37 cellular contexts compared by ENCODE assay signal in the genomic region with DNA sequence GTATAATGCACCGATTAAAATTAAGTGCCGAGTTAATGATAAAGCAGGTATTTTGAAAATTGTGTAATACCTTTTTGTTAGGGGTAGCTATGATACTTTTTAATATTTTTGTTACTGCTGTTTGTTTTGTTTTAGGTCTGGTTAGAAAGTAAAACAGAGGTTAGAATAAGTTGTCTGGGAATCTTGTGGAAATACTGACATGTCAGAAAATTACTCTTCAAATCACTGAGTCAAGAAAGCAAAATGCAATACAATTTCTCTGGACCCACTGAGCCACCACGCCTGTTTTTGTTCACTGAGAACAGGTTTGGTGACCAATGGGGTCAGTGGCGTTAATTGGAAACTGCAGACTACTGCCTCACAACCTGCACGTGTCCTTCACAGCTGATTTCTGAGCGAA.
"Had no signal": no experiment of that assay in that cellular context is flagged by ENCODE, and none has a peak within 500 bp of the region (broad histone marks: within the 10 kb centered on the region; RNA-seq: fewer than 3 reads in every experiment).

No MANE protein-coding gene starts in this region.

- H3K9me3 ChIP-seq: adrenal gland, body of pancreas, breast epithelium had no signal

- H3K27ac Mint-ChIP-seq: activated B cell treated with CpG ODN at 0.5 μM for 24 hours; activated CD4-positive, alpha-beta memory T cell treated with anti-CD3 and anti-CD28 coated beads for 36 hours; activated CD4-positive, alpha-beta T cell treated with anti-CD3 and anti-CD28 coated beads, Interleukin-2, amount 10 ng/mL, durations not matched to agents 24 days and 14 days; activated CD8-positive, alpha-beta T cell treated with anti-CD3 and anti-CD28 coated beads for 36 hours; activated naive CD4-positive, alpha-beta T cell treated with anti-CD3 and anti-CD28 coated beads for 36 hours; activated naive CD4-positive, alpha-beta T cell treated with anti-CD3 and anti-CD28 coated beads, Interleukin-2, amount 50 U/mL, for 72 hours; activated naive CD8-positive, alpha-beta T cell treated with anti-CD3 and anti-CD28 coated beads for 36 hours; activated T-cell treated with anti-CD3 and anti-CD28 coated beads, Interleukin-2, amount 50 U/mL, for 72 hours; activated T-helper 1 cell treated with anti-CD3 and anti-CD28 coated beads, Interleukin-12 subunit alpha, Interleukin-12 subunit beta, Interleukin-2, Interleukin-4 antibody, amounts not matched to agents 30 ng/mL and 10 ng/mL and 1 ng/mL, durations not matched to agents 14 hours and 24 hours and 36 hours; activated T-helper 17 cell treated with anti-CD3 and anti-CD28 coated beads, Interleukin-2, amount 50 U/mL, for 72 hours; T-helper 1 cell treated with Interleukin-12 subunit alpha and Interleukin-12 subunit beta and Interleukin-4 antibody, amounts not matched to agents 30 μg/mL and 1 μg/mL, for 36 hours; T-helper 2 cell treated with Interferon-gamma antibody and Interleukin-4, amounts not matched to agents 5 μg/mL and 100 μg/mL, for 36 hours had no signal

- FAIRE-seq: astrocyte, TTC549 had no signal

- H3K27me3 ChIP-seq: adrenal gland, body of pancreas, brain microvascular endothelial cell, breast epithelium had no signal

- H3K4me1 Mint-ChIP-seq: activated B cell treated with CpG ODN at 0.5 μM for 24 hours; activated CD4-positive, alpha-beta T cell treated with anti-CD3 and anti-CD28 coated beads, Interleukin-2, amount 10 ng/mL, durations not matched to agents 24 days and 14 days; activated naive CD8-positive, alpha-beta T cell treated with anti-CD3 and anti-CD28 coated beads for 36 hours; activated T-helper 17 cell treated with anti-CD3 and anti-CD28 coated beads, Interleukin-2, amount 50 U/mL, for 72 hours had no signal

- DNase-seq: activated B cell treated with CpG ODN at 0.5 μM for 24 hours; activated CD4-positive, alpha-beta memory T cell treated with anti-CD3 and anti-CD28 coated beads for 36 hours; activated CD4-positive, alpha-beta T cell treated with anti-CD3 and anti-CD28 coated beads for 4 hours; activated CD4-positive, alpha-beta T cell treated with anti-CD3 and anti-CD28 coated beads, Interleukin-2, amount 10 ng/mL, durations not matched to agents 24 days and 14 days; activated CD4-positive, alpha-beta T cell treated with anti-CD3 and anti-CD28 coated beads, Interleukin-2, amount 50 U/mL, for 1 hour; activated CD4-positive, alpha-beta T cell treated with anti-CD3 and anti-CD28 coated beads, Interleukin-2, amount 50 U/mL, for 4 hours; activated CD4-positive, CD25-positive, alpha-beta regulatory T cell treated with anti-CD3 and anti-CD28 coated beads, Interleukin-2, amount 50 U/mL, for 72 hours; activated CD8-positive, alpha-beta memory T cell treated with anti-CD3 and anti-CD28 coated beads, Interleukin-2, amount 50 U/mL, for 4 hours; activated CD8-positive, alpha-beta T cell treated with anti-CD3 and anti-CD28 coated beads for 36 hours; activated effector memory CD4-positive, alpha-beta T cell treated with anti-CD3 and anti-CD28 coated beads, Interleukin-2, amount 50 U/mL, for 16 hours; activated gamma-delta T cell treated with Interleukin-2 at 50 U/mL for 16 hours; activated naive CD4-positive, alpha-beta T cell; activated naive CD4-positive, alpha-beta T cell treated with anti-CD3 and anti-CD28 coated beads for 36 hours; activated naive CD4-positive, alpha-beta T cell treated with anti-CD3 and anti-CD28 coated beads, Interleukin-2, amount 50 U/mL, for 16 hours; activated naive CD8-positive, alpha-beta T cell treated with anti-CD3 and anti-CD28 coated beads for 36 hours; activated T-cell treated with anti-CD3 and anti-CD28 coated beads for 4 hours; activated T-cell treated with anti-CD3 and anti-CD28 coated beads, Interleukin-2, amount 50 U/mL, for 1 hour; activated T-cell treated with anti-CD3 and anti-CD28 coated beads, Interleukin-2, amount 50 U/mL, for 4 hours; activated T-cell treated with anti-CD3 and anti-CD28 coated beads, Interleukin-2, amount 50 U/mL, for 72 hours; adrenal gland; amniotic stem cell; aorta; body of pancreas; brain microvascular endothelial cell; central memory CD4-positive, alpha-beta T cell; T-helper 1 cell; T-helper 2 cell; T-helper 9 cell had no signal

- H3K4me3 Mint-ChIP-seq: activated B cell treated with CpG ODN at 0.5 μM for 24 hours; activated CD4-positive, alpha-beta memory T cell treated with anti-CD3 and anti-CD28 coated beads for 36 hours; activated CD4-positive, alpha-beta T cell treated with anti-CD3 and anti-CD28 coated beads, Interleukin-2, amount 10 ng/mL, durations not matched to agents 24 days and 14 days; activated CD8-positive, alpha-beta T cell treated with anti-CD3 and anti-CD28 coated beads for 36 hours; activated naive CD4-positive, alpha-beta T cell treated with anti-CD3 and anti-CD28 coated beads for 36 hours; activated naive CD8-positive, alpha-beta T cell treated with anti-CD3 and anti-CD28 coated beads for 36 hours; activated T-cell treated with anti-CD3 and anti-CD28 coated beads, Interleukin-2, amount 50 U/mL, for 4 hours; activated T-cell treated with anti-CD3 and anti-CD28 coated beads, Interleukin-2, amount 50 U/mL, for 72 hours; activated T-helper 1 cell treated with anti-CD3 and anti-CD28 coated beads, Interleukin-12 subunit alpha, Interleukin-12 subunit beta, Interleukin-2, Interleukin-4 antibody, amounts not matched to agents 30 ng/mL and 10 ng/mL and 1 ng/mL, durations not matched to agents 14 hours and 24 hours and 36 hours; activated T-helper 17 cell treated with anti-CD3 and anti-CD28 coated beads, Interleukin-2, amount 50 U/mL, for 72 hours; T-helper 1 cell treated with Interleukin-12 subunit alpha and Interleukin-12 subunit beta and Interleukin-4 antibody, amounts not matched to agents 30 μg/mL and 1 μg/mL, for 36 hours; T-helper 2 cell treated with Interferon-gamma antibody and Interleukin-4, amounts not matched to agents 5 μg/mL and 100 μg/mL, for 36 hours had no signal

- H3K4me3 ChIP-seq: adrenal gland, body of pancreas, breast epithelium had no signal

- H3K36me3 Mint-ChIP-seq: activated CD4-positive, alpha-beta memory T cell treated with anti-CD3 and anti-CD28 coated beads for 36 hours; activated naive CD8-positive, alpha-beta T cell treated with anti-CD3 and anti-CD28 coated beads for 36 hours had no signal

- H3K27me3 Mint-ChIP-seq: activated B cell treated with CpG ODN at 0.5 μM for 24 hours; activated CD4-positive, alpha-beta memory T cell treated with anti-CD3 and anti-CD28 coated beads for 36 hours; activated CD4-positive, alpha-beta T cell treated with anti-CD3 and anti-CD28 coated beads, Interleukin-2, amount 10 ng/mL, durations not matched to agents 24 days and 14 days; activated CD8-positive, alpha-beta T cell treated with anti-CD3 and anti-CD28 coated beads for 36 hours; activated naive CD8-positive, alpha-beta T cell treated with anti-CD3 and anti-CD28 coated beads for 36 hours had no signal

- H3K9me3 Mint-ChIP-seq: activated CD4-positive, alpha-beta memory T cell treated with anti-CD3 and anti-CD28 coated beads for 36 hours; activated T-helper 1 cell treated with anti-CD3 and anti-CD28 coated beads, Interleukin-12 subunit alpha, Interleukin-12 subunit beta, Interleukin-2, Interleukin-4 antibody, amounts not matched to agents 30 ng/mL and 10 ng/mL and 1 ng/mL, durations not matched to agents 14 hours and 24 hours and 36 hours; activated T-helper 17 cell treated with anti-CD3 and anti-CD28 coated beads, Interleukin-2, amount 50 U/mL, for 72 hours; T-helper 1 cell treated with Interleukin-12 subunit alpha and Interleukin-12 subunit beta and Interleukin-4 antibody, amounts not matched to agents 30 μg/mL and 1 μg/mL, for 36 hours; T-helper 2 cell treated with Interferon-gamma antibody and Interleukin-4, amounts not matched to agents 5 μg/mL and 100 μg/mL, for 36 hours had no signal

- H3K4me1 ChIP-seq: adrenal gland, body of pancreas, breast epithelium had no signal

- H3K36me3 ChIP-seq: adrenal gland, brain microvascular endothelial cell, breast epithelium had no signal

- ATAC-seq: activated CD8-positive, alpha-beta T cell treated with anti-CD3 and anti-CD28 coated beads for 36 hours; activated naive CD4-positive, alpha-beta T cell treated with anti-CD3 and anti-CD28 coated beads, Interleukin-2, amount 50 U/mL, for 72 hours; activated T-cell treated with anti-CD3 and anti-CD28 coated beads, Interleukin-2, amount 50 U/mL, for 4 hours; activated T-cell treated with anti-CD3 and anti-CD28 coated beads, Interleukin-2, amount 50 U/mL, for 72 hours; activated T-helper 17 cell treated with anti-CD3 and anti-CD28 coated beads, Interleukin-2, amount 50 U/mL, for 72 hours; body of pancreas had no signal

- H3K27ac ChIP-seq: adrenal gland, body of pancreas, brain microvascular endothelial cell, breast epithelium, VCaP had no signal
